Comparison of ENCODE assay signal across 1 cellular context in genomic region chr22:49590851-49591445, GRCh38.
TF ChIP-seq lines count a peak whose summit lies in the region.

No MANE protein-coding gene starts in this region.

TF ChIP-seq in HepG2, 621 proteins besides CTCF, POLR2A, EP300 and RAD21 (continued from another document):
- TF ChIP-seq, protein P1, sequence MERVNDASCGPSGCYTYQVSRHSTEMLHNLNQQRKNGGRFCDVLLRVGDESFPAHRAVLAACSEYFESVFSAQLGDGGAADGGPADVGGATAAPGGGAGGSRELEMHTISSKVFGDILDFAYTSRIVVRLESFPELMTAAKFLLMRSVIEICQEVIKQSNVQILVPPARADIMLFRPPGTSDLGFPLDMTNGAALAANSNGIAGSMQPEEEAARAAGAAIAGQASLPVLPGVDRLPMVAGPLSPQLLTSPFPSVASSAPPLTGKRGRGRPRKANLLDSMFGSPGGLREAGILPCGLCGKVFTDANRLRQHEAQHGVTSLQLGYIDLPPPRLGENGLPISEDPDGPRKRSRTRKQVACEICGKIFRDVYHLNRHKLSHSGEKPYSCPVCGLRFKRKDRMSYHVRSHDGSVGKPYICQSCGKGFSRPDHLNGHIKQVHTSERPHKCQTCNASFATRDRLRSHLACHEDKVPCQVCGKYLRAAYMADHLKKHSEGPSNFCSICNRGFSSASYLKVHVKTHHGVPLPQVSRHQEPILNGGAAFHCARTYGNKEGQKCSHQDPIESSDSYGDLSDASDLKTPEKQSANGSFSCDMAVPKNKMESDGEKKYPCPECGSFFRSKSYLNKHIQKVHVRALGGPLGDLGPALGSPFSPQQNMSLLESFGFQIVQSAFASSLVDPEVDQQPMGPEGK (CRISPR knock-in tag; IDR thresholded peaks at IDR 0.05) = no peak
TF ChIP-seq in HepG2: peak in this region for 0.
